In the genomic region with DNA sequence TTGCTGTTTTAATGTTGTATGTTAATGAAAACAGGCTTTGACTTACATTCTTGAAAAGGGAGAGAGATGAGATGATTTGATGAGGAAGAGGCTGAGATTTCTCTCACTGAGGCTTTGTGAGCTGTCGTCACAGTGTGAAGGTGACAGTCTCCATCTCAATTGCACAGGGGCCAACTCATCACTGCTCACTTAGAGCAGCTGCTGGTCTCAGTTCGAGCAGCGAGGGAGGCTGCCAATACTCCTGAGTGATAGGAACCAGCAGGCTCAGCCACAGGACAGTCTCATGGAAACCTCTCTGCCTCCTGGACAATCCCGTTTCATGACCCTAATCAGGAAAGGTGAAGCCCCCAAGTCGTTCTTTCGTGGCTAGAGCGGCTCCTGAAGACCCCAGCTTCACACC, we compare ENCODE assay signal across 14 cellular contexts.
"Had no signal": no experiment of that assay in that cellular context is flagged by ENCODE, and none has a peak within 500 bp of the region (broad histone marks: within the 10 kb centered on the region; RNA-seq: fewer than 3 reads in every experiment).

No MANE protein-coding gene starts in this region.

- H3K27me3 ChIP-seq: brain microvascular endothelial cell, ovary, transverse colon, vagina had no signal

- ATAC-seq: stimulated activated naive CD8-positive, alpha-beta T cell treated with anti-CD3 and anti-CD28 coated beads, Interleukin-15, Interleukin-2, amounts not matched to agents 100 U/mL and 50 U/mL, for 24 hours had no signal

- H3K9me3 ChIP-seq: ovary, transverse colon, vagina had no signal

- H3K4me3 ChIP-seq: ovary, transverse colon, vagina had no signal

- H3K4me1 ChIP-seq: vagina had no signal

- DNase-seq: activated CD4-positive, alpha-beta T cell treated with anti-CD3 and anti-CD28 coated beads, Interleukin-2, amount 50 U/mL, for 4 hours; activated CD4-positive, CD25-positive, alpha-beta regulatory T cell treated with anti-CD3 and anti-CD28 coated beads, Interleukin-2, amount 50 U/mL, for 72 hours; activated naive CD4-positive, alpha-beta T cell treated with Interleukin-2 at 50 U/mL for 16 hours; activated T-cell treated with anti-CD3 and anti-CD28 coated beads for 4 hours; anterior cingulate cortex; cerebellar nuclear complex; effector memory CD4-positive, alpha-beta T cell; ovary; small intestine; stimulated activated naive CD8-positive, alpha-beta T cell treated with anti-CD3 and anti-CD28 coated beads, Interleukin-15, Interleukin-2, amounts not matched to agents 100 U/mL and 50 U/mL, for 24 hours; transverse colon had no signal

- H3K36me3 ChIP-seq: brain microvascular endothelial cell, ovary, transverse colon, vagina had no signal

- H3K27ac ChIP-seq: brain microvascular endothelial cell, epithelial cell of prostate, ovary, vagina had no signal
